In the genomic region with DNA sequence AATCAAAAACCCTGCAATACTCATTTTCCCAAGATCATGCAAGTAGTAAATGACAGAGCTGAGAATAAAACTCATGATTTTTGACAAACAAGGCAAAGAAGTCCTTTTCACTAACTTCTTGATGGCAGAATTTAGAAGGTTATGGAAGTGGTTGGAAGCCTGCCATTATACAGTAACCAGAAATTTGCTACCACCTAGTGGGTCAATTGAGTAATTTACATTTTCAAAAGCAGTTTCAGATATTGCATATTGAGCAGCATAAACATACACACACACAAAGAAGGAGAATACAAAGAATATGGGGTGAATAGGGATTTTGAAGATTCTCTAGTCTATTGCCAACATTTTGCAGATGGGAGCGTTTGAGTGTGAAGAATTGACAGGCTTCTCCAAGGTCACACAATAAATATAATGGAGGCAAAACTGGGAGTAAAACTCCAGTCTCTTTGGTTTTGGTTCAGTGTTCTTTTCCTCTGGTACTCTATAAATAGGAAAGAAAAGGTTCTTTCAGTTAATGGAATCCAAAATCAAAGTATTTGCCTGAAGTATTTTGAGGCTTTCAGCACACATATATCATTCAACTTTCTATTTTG, we compare ENCODE assay signal across 1 cellular context.
TF ChIP-seq lines count a peak whose summit lies in the region.

No MANE protein-coding gene starts in this region.

TF ChIP-seq in K562, 482 proteins besides CTCF, POLR2A, EP300 and RAD21 (continued from another document):
- TF ChIP-seq, protein P1, sequence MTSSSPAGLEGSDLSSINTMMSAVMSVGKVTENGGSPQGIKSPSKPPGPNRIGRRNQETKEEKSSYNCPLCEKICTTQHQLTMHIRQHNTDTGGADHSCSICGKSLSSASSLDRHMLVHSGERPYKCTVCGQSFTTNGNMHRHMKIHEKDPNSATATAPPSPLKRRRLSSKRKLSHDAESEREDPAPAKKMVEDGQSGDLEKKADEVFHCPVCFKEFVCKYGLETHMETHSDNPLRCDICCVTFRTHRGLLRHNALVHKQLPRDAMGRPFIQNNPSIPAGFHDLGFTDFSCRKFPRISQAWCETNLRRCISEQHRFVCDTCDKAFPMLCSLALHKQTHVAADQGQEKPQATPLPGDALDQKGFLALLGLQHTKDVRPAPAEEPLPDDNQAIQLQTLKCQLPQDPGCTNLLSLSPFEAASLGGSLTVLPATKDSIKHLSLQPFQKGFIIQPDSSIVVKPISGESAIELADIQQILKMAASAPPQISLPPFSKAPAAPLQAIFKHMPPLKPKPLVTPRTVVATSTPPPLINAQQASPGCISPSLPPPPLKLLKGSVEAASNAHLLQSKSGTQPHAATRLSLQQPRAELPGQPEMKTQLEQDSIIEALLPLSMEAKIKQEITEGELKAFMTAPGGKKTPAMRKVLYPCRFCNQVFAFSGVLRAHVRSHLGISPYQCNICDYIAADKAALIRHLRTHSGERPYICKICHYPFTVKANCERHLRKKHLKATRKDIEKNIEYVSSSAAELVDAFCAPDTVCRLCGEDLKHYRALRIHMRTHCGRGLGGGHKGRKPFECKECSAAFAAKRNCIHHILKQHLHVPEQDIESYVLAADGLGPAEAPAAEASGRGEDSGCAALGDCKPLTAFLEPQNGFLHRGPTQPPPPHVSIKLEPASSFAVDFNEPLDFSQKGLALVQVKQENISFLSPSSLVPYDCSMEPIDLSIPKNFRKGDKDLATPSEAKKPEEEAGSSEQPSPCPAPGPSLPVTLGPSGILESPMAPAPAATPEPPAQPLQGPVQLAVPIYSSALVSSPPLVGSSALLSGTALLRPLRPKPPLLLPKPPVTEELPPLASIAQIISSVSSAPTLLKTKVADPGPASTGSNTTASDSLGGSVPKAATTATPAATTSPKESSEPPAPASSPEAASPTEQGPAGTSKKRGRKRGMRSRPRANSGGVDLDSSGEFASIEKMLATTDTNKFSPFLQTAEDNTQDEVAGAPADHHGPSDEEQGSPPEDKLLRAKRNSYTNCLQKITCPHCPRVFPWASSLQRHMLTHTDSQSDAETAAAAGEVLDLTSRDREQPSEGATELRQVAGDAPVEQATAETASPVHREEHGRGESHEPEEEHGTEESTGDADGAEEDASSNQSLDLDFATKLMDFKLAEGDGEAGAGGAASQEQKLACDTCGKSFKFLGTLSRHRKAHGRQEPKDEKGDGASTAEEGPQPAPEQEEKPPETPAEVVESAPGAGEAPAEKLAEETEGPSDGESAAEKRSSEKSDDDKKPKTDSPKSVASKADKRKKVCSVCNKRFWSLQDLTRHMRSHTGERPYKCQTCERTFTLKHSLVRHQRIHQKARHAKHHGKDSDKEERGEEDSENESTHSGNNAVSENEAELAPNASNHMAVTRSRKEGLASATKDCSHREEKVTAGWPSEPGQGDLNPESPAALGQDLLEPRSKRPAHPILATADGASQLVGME (CRISPR knock-in tag; IDR thresholded peaks at IDR 0.05) = no peak
- TF ChIP-seq, protein P2, sequence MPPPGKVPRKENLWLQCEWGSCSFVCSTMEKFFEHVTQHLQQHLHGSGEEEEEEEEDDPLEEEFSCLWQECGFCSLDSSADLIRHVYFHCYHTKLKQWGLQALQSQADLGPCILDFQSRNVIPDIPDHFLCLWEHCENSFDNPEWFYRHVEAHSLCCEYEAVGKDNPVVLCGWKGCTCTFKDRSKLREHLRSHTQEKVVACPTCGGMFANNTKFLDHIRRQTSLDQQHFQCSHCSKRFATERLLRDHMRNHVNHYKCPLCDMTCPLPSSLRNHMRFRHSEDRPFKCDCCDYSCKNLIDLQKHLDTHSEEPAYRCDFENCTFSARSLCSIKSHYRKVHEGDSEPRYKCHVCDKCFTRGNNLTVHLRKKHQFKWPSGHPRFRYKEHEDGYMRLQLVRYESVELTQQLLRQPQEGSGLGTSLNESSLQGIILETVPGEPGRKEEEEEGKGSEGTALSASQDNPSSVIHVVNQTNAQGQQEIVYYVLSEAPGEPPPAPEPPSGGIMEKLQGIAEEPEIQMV (tag; conservative IDR thresholded peaks at IDR 0.05; ENCODE audit: low read depth) = no peak
- TF ChIP-seq CSDE1 (IDR thresholded peaks at IDR 0.05) = no peak
- TF ChIP-seq, protein P3, sequence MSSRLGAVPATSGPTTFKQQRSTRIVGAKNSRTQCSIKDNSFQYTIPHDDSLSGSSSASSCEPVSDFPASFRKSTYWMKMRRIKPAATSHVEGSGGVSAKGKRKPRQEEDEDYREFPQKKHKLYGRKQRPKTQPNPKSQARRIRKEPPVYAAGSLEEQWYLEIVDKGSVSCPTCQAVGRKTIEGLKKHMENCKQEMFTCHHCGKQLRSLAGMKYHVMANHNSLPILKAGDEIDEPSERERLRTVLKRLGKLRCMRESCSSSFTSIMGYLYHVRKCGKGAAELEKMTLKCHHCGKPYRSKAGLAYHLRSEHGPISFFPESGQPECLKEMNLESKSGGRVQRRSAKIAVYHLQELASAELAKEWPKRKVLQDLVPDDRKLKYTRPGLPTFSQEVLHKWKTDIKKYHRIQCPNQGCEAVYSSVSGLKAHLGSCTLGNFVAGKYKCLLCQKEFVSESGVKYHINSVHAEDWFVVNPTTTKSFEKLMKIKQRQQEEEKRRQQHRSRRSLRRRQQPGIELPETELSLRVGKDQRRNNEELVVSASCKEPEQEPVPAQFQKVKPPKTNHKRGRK (tag; IDR thresholded peaks at IDR 0.05) = no peak
- TF ChIP-seq, protein P4, sequence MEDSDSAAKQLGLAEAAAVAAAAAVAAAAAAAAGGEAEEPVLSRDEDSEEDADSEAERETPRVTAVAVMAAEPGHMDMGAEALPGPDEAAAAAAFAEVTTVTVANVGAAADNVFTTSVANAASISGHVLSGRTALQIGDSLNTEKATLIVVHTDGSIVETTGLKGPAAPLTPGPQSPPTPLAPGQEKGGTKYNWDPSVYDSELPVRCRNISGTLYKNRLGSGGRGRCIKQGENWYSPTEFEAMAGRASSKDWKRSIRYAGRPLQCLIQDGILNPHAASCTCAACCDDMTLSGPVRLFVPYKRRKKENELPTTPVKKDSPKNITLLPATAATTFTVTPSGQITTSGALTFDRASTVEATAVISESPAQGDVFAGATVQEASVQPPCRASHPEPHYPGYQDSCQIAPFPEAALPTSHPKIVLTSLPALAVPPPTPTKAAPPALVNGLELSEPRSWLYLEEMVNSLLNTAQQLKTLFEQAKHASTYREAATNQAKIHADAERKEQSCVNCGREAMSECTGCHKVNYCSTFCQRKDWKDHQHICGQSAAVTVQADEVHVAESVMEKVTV (CRISPR knock-in tag; IDR thresholded peaks at IDR 0.05) = peak; percentile 68
- TF ChIP-seq, protein P5, sequence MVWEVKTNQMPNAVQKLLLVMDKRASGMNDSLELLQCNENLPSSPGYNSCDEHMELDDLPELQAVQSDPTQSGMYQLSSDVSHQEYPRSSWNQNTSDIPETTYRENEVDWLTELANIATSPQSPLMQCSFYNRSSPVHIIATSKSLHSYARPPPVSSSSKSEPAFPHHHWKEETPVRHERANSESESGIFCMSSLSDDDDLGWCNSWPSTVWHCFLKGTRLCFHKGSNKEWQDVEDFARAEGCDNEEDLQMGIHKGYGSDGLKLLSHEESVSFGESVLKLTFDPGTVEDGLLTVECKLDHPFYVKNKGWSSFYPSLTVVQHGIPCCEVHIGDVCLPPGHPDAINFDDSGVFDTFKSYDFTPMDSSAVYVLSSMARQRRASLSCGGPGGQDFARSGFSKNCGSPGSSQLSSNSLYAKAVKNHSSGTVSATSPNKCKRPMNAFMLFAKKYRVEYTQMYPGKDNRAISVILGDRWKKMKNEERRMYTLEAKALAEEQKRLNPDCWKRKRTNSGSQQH (CRISPR knock-in tag; IDR thresholded peaks at IDR 0.05) = no peak
- no peak for TF ChIP-seq ZNF24 (IDR thresholded peaks at IDR 0.05)
- TF ChIP-seq CEBPB (tag; IDR thresholded peaks at IDR 0.05) = no peak
- no peak for TF ChIP-seq GTF2E2 (tag; IDR thresholded peaks at IDR 0.05)
- TF ChIP-seq LCOR (CRISPR knock-in tag; IDR thresholded peaks at IDR 0.05) = no peak
- no peak for TF ChIP-seq RNF2 (IDR thresholded peaks at IDR 0.05)
- no peak for TF ChIP-seq ZC3H4 (CRISPR knock-in tag; IDR thresholded peaks at IDR 0.05; ENCODE audit: borderline replicate concordance)
- no peak for TF ChIP-seq ZNF589 (CRISPR knock-in tag; IDR thresholded peaks at IDR 0.05; ENCODE audit: low read depth)
- TF ChIP-seq HNRNPLL (IDR thresholded peaks at IDR 0.05; ENCODE audit: low read depth, low read length, poor library complexity, severe bottlenecking) = no peak
- no peak for TF ChIP-seq ETV1 (tag; conservative IDR thresholded peaks at IDR 0.05; ENCODE audit: low read depth)
- peak; percentile 63 for TF ChIP-seq SMC3 (conservative IDR thresholded peaks at IDR 0.05; ENCODE audit: insufficient read depth, low read depth, low read length)
- TF ChIP-seq, protein P6, sequence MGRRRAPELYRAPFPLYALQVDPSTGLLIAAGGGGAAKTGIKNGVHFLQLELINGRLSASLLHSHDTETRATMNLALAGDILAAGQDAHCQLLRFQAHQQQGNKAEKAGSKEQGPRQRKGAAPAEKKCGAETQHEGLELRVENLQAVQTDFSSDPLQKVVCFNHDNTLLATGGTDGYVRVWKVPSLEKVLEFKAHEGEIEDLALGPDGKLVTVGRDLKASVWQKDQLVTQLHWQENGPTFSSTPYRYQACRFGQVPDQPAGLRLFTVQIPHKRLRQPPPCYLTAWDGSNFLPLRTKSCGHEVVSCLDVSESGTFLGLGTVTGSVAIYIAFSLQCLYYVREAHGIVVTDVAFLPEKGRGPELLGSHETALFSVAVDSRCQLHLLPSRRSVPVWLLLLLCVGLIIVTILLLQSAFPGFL (CRISPR knock-in tag; IDR thresholded peaks at IDR 0.05) = no peak
- TF ChIP-seq, protein P7, sequence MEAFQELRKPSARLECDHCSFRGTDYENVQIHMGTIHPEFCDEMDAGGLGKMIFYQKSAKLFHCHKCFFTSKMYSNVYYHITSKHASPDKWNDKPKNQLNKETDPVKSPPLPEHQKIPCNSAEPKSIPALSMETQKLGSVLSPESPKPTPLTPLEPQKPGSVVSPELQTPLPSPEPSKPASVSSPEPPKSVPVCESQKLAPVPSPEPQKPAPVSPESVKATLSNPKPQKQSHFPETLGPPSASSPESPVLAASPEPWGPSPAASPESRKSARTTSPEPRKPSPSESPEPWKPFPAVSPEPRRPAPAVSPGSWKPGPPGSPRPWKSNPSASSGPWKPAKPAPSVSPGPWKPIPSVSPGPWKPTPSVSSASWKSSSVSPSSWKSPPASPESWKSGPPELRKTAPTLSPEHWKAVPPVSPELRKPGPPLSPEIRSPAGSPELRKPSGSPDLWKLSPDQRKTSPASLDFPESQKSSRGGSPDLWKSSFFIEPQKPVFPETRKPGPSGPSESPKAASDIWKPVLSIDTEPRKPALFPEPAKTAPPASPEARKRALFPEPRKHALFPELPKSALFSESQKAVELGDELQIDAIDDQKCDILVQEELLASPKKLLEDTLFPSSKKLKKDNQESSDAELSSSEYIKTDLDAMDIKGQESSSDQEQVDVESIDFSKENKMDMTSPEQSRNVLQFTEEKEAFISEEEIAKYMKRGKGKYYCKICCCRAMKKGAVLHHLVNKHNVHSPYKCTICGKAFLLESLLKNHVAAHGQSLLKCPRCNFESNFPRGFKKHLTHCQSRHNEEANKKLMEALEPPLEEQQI (IDR thresholded peaks at IDR 0.05) = no peak
- no peak for TF ChIP-seq CAMTA2 (CRISPR knock-in tag; conservative IDR thresholded peaks at IDR 0.05)
- TF ChIP-seq WHSC1 (IDR thresholded peaks at IDR 0.05; ENCODE audit: low read length) = no peak
- TF ChIP-seq SAFB (IDR thresholded peaks at IDR 0.05; ENCODE audit: borderline replicate concordance, low read depth, low read length) = no peak
